Comparison of ENCODE assay signal across 6 cellular contexts in genomic region chr19:38375748-38376147, GRCh38. TPM values are rescaled to one million over a fixed set of nuclear protein-coding genes. Genes with fewer than 3 reads are reported as not detected.
DNase-seq lines count a peak whose midpoint lies in the region; ATAC-seq and TF ChIP-seq lines count a peak whose summit lies in the region.

No MANE protein-coding gene starts in this region.

- TF ChIP-seq CTCF in transverse colon (IDR thresholded peaks at IDR 0.05) = no peak

- H3K27me3 ChIP-seq in transverse colon = no peaks in the 10 kb centered on the region

- peaks cover 30% of the 10 kb centered on the region for H3K4me1 Mint-ChIP-seq in activated T-cell treated with anti-CD3 and anti-CD28 coated beads, Interleukin-2, amount 50 U/mL, for 24 hours (ENCODE audit: low read depth)

- in situ Hi-C loops in transverse colon (cut with MboI; ENCODE audit: low pct_ligation_motif_present in 1 of 4, low pct_unique_long_range_greater_than_20kb in 1 of 4, low sequenced_read_pairs in 3 of 4) = no loop called here

- no peak overlapping the region for H3K27ac ChIP-seq in transverse colon

- H3K9me3 ChIP-seq in transverse colon = no peaks in the 10 kb centered on the region

- no peak for DNase-seq in activated T-cell treated with anti-CD3 and anti-CD28 coated beads, Interleukin-2, amount 50 U/mL, for 24 hours
- DNase-seq in activated T-cell treated with anti-CD3 and anti-CD28 coated beads for 4 hours (no peak), glomerular visceral epithelial cell (ENCODE audit: extremely low spot score) (peak; percentile 34), transverse colon (no peak)
- DNase-seq in stimulated activated CD4-positive, alpha-beta T cell treated with anti-CD3 and anti-CD28 coated beads, Interleukin-2, amount 100 ng/mL, for 24 hours = no peak

- 86 to 100% methylated on average over 2 to 5 of the region's 5 CpGs for WGBS in transverse colon (ENCODE audit: low coverage in 1 of 2), 2 donors

- peaks cover 60% of the 10 kb centered on the region for H3K36me3 Mint-ChIP-seq in activated T-cell treated with anti-CD3 and anti-CD28 coated beads, Interleukin-2, amount 50 U/mL, for 24 hours (ENCODE audit: low read depth)

- H3K9me3 Mint-ChIP-seq in activated T-cell treated with anti-CD3 and anti-CD28 coated beads, Interleukin-2, amount 50 U/mL, for 24 hours = no peaks in the 10 kb centered on the region

- no peak for TF ChIP-seq POLR2A in transverse colon (IDR thresholded peaks at IDR 0.05)

- H3K27me3 Mint-ChIP-seq in activated T-cell treated with anti-CD3 and anti-CD28 coated beads, Interleukin-2, amount 50 U/mL, for 24 hours = no peaks in the 10 kb centered on the region

- peaks cover 11 to 28% (median 16%) of the 10 kb centered on the region in 4 donors for H3K4me1 ChIP-seq in transverse colon

- TF ChIP-seq EP300 in transverse colon (IDR thresholded peaks at IDR 0.05; ENCODE audit: low read depth) = no peak

- ATAC-seq in GM19351 (IDR thresholded peaks at IDR 0.05; ENCODE audit: unreplicated experiment) = no peak

- peak overlapping the region; percentile 99 for H3K4me3 Mint-ChIP-seq in activated T-cell treated with anti-CD3 and anti-CD28 coated beads, Interleukin-2, amount 50 U/mL, for 24 hours

- peaks cover 0 to 7% (median under 1%) of the 10 kb centered on the region in 4 donors for H3K36me3 ChIP-seq in transverse colon

- intact Hi-C loops in transverse colon (cut with DNase I; ENCODE audit: low total_unique reads) = no loop called here

- H3K4me3 ChIP-seq in transverse colon = peak overlapping the region in 3 of 4 donors; percentile 66 to 82 (median 76)

- H3K27ac Mint-ChIP-seq in activated T-cell treated with anti-CD3 and anti-CD28 coated beads, Interleukin-2, amount 50 U/mL, for 24 hours = peak overlapping the region; percentile 99

RNA-seq across cellular contexts. Expression of gene PSMD8, which starts 1.4 kb away (rescaled TPM):
- 100 to 1,000 TPM in 1 of 4 donors, 10 to 100 TPM in 3; 28.1 to 171 (median 78.5) TPM for total RNA-seq in transverse colon

RNA-seq across cellular contexts. Expression of gene GGN, which starts 12.1 kb away (rescaled TPM):
- total RNA-seq in transverse colon = not detected

RNA-seq across cellular contexts. Expression of gene SPRED3, which starts 12.7 kb away (rescaled TPM):
- total RNA-seq in transverse colon = 1 to 10 TPM in 1 of 4 donors, under 1 TPM in 2, not detected in 1; 0.14 to 3.0 (median 0.48) TPM

RNA-seq across cellular contexts. Expression of gene FAM98C, which starts 27.1 kb away (rescaled TPM):
- total RNA-seq in transverse colon = 100 to 1,000 TPM in 1 of 4 donors, 10 to 100 TPM in 3; 34.0 to 102 (median 41.2) TPM

RNA-seq across cellular contexts. Expression of gene CATSPERG, which starts 40.1 kb away (rescaled TPM):
- 10 to 100 TPM in 3 of 4 donors, 1 to 10 TPM in 1; 7.0 to 59.5 (median 20.3) TPM for total RNA-seq in transverse colon
